1 cellular context compared by ENCODE assay signal in genomic region chr9:89544280-89544664, GRCh38.
TF ChIP-seq lines count a peak whose summit lies in the region.

No MANE protein-coding gene starts in this region.

TF ChIP-seq in WTC11, 78 proteins besides CTCF, POLR2A, EP300 and RAD21:
- no peak for TF ChIP-seq ATF6 (CRISPR knock-in tag; IDR thresholded peaks at IDR 0.05)
- TF ChIP-seq E2F1 (CRISPR knock-in tag; IDR thresholded peaks at IDR 0.05): no peak
- TF ChIP-seq ESRRA (CRISPR knock-in tag; IDR thresholded peaks at IDR 0.05; ENCODE audit: borderline replicate concordance): no peak
- no peak for TF ChIP-seq ZNF317 (CRISPR knock-in tag; IDR thresholded peaks at IDR 0.05; ENCODE audit: borderline replicate concordance, low read depth)
- TF ChIP-seq GTF2I (CRISPR knock-in tag; conservative IDR thresholded peaks at IDR 0.05): no peak
- TF ChIP-seq ARID4B (CRISPR knock-in tag; IDR thresholded peaks at IDR 0.05; ENCODE audit: borderline replicate concordance): no peak
- TF ChIP-seq ZNF396 (CRISPR knock-in tag; IDR thresholded peaks at IDR 0.05; ENCODE audit: borderline replicate concordance): no peak
- no peak for TF ChIP-seq GRHL2 (CRISPR knock-in tag; IDR thresholded peaks at IDR 0.05; ENCODE audit: insufficient replicate concordance, severe bottlenecking)
- no peak for TF ChIP-seq ZNF263 (CRISPR knock-in tag; IDR thresholded peaks at IDR 0.05; ENCODE audit: low read depth)
- TF ChIP-seq RORB (CRISPR knock-in tag; IDR thresholded peaks at IDR 0.05): no peak
- no peak for TF ChIP-seq ERG (CRISPR knock-in tag; IDR thresholded peaks at IDR 0.05)
- TF ChIP-seq FOXJ3 (CRISPR knock-in tag; IDR thresholded peaks at IDR 0.05; ENCODE audit: borderline replicate concordance): no peak
- TF ChIP-seq CDX4 (CRISPR knock-in tag; IDR thresholded peaks at IDR 0.05; ENCODE audit: borderline replicate concordance): no peak
- no peak for TF ChIP-seq FOXK1 (CRISPR knock-in tag; IDR thresholded peaks at IDR 0.05)
